Comparison of ENCODE assay signal across 13 cellular contexts in genomic region chr5:154118832-154119442, GRCh38.
A peak's percentile ranks its signal among the peaks of the same experiment; 100 is the strongest.
DNase-seq lines count a peak whose midpoint lies in the region; ATAC-seq and TF ChIP-seq lines count a peak whose summit lies in the region.
"Had no signal": no experiment of that assay in that cellular context is flagged by ENCODE, and none has a peak within 500 bp of the region (broad histone marks: within the 10 kb centered on the region; RNA-seq: fewer than 3 reads in every experiment).

No MANE protein-coding gene starts in this region.

- H3K27me3 ChIP-seq in GM23248 (replicated peaks; ENCODE audit: insufficient read depth): no peaks in the 10 kb centered on the region
- H3K27me3 ChIP-seq: upper lobe of left lung had no signal

- H3K4me1 ChIP-seq in GM23248 (ENCODE audit: insufficient read depth): 0 out of 2 replicates have a peak, but pooled peaks cover 5% of the 10 kb centered on the region
- H3K4me1 ChIP-seq: upper lobe of left lung had no signal

- H3K36me3 ChIP-seq in GM23248 (ENCODE audit: low read depth): no peaks in the 10 kb centered on the region
- H3K36me3 ChIP-seq: upper lobe of left lung had no signal

- H3K4me3 ChIP-seq in GM23248: no peak overlapping the region
- H3K4me3 ChIP-seq: upper lobe of left lung had no signal

- no peak overlapping the region for H2AFZ ChIP-seq in GM23248

- H3K27ac ChIP-seq in GM23248: no peak overlapping the region
- H3K27ac ChIP-seq: upper lobe of left lung had no signal

- no peaks in the 10 kb centered on the region for H3K79me2 ChIP-seq in GM23248 (ENCODE audit: insufficient read depth)

- DNase-seq in DMS53 (lab: John Stamatoyannopoulos, UW) (peak; percentile 93), GM23248 (peak; percentile 4), NCI-H526 (lab: John Stamatoyannopoulos, UW) (peak; percentile 82 to 85), iPS-NIHi11 (ENCODE audit: low spot score) (peak; percentile 53), omental fat pad (ENCODE audit: low spot score) (no peak)
- DNase-seq: activated CD4-positive, alpha-beta T cell treated with anti-CD3 and anti-CD28 coated beads, Interleukin-2, amount 10 ng/mL, durations not matched to agents 7 days and 5 days; effector memory CD4-positive, alpha-beta T cell; nucleus accumbens; upper lobe of left lung had no signal

- H3K4me2 ChIP-seq in GM23248 (ENCODE audit: unreplicated experiment): no peak overlapping the region

- H4K20me1 ChIP-seq in GM23248 (ENCODE audit: insufficient read depth): no peaks in the 10 kb centered on the region

- H3K9me2 ChIP-seq in GM23248 (ENCODE audit: insufficient read depth): no peaks in the 10 kb centered on the region

- no peak overlapping the region for H3K9ac ChIP-seq in GM23248

- in situ Hi-C loops in GM23248 (cut with MboI): no loop called here

- no peaks in the 10 kb centered on the region for H3F3A ChIP-seq in GM23248 (ENCODE audit: insufficient read depth)

- ATAC-seq in omental fat pad (ENCODE audit: low FRiP score) (no peak), HG03095 (IDR thresholded peaks at IDR 0.05; ENCODE audit: unreplicated experiment) (no peak), HG03354 (IDR thresholded peaks at IDR 0.05; ENCODE audit: poor library complexity, severe bottlenecking, unreplicated experiment) (no peak), GM19452 (IDR thresholded peaks at IDR 0.05; ENCODE audit: unreplicated experiment) (no peak)
- ATAC-seq: Right ventricle myocardium inferior had no signal

- no peaks in the 10 kb centered on the region for H3K9me3 ChIP-seq in GM23248 (ENCODE audit: low read depth)
- H3K9me3 ChIP-seq: upper lobe of left lung had no signal

- 87 to 89% methylated on average over 6 of the region's 6 CpGs for WGBS in GM23248 (ENCODE audit: low coverage in 1 of 2, low lambda C conversion rate in 2 of 2, missing lambda C conversion rate in 2 of 2), 2 experiments

- no peak for TF ChIP-seq CTCF in omental fat pad (IDR thresholded peaks at IDR 0.05)
